ENCODE assay signal across 8 cellular contexts in the genomic region with DNA sequence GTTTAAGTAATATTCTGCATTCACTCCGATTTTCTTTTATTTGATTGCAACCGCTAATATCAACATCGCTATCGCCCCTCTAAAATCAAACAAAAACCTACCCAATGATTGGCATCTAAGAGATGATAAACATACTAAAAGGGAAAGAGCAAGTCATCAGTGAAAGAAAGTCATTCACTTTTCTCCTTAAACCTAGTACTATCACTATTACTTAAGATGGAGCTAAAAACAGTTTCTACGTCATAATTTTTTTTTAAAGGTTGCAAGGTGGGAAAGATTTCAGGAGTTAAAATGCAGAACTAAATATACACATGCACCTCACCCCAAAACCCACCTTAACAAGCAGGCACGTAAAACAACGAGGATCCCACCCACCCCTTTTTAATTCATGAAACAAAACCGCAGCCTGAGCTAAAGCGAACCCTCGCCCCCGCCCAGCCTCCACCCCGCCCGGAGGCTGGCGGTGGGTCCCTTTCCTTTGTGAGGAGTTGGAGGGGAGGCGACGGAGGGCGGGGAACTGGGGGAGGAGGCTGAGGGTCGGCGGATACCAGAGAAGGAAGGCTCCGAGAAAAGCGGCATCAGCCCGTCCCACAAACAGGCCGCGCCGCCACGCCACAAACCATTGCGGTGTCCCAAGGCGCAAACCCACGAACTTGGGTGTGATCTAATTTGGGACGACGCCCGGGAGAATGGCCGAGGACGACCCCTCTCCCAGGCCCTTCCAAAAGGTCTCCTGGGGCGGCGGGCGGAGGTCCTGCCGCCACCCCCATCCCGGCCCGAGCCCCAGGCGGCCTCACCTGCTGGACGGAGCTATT. TPM values are rescaled to one million over a fixed set of nuclear protein-coding genes. Genes with fewer than 3 reads are reported as not detected.
A peak's percentile ranks its signal among the peaks of the same experiment; 100 is the strongest.
DNase-seq lines count a peak whose midpoint lies in the region; ATAC-seq and TF ChIP-seq lines count a peak whose summit lies in the region.

No MANE protein-coding gene starts in this region.

- intact Hi-C loops in activated B cell treated with CpG ODN at 0.5 μM for 24 hours (cut with micrococcal nuclease): loop anchor here (5.0 kb wide), 1 partner anchor 40 kb away; no protein-coding TSS in a partner anchor

- peaks cover 22% of the 10 kb centered on the region for H3K36me3 Mint-ChIP-seq in activated B cell treated with CpG ODN at 0.5 μM for 24 hours (ENCODE audit: low read depth)

- ATAC-seq in GM21576 (IDR thresholded peaks at IDR 0.05; ENCODE audit: unreplicated experiment) (peak; percentile 3), activated B cell treated with CpG ODN at 0.5 μM for 24 hours (ENCODE audit: low read depth) (peak; percentile 6), left lobe of liver (peak; percentile 14)

- no peak for TF ChIP-seq CTCF in activated B cell treated with CpG ODN at 0.5 μM for 24 hours (IDR thresholded peaks at IDR 0.05)

- peaks cover 43% of the 10 kb centered on the region for H3K4me1 Mint-ChIP-seq in activated B cell treated with CpG ODN at 0.5 μM for 24 hours

- H3K9me3 Mint-ChIP-seq in activated B cell treated with CpG ODN at 0.5 μM for 24 hours: peaks cover 2% of the 10 kb centered on the region

- peak overlapping the region; percentile 99 for H3K27ac Mint-ChIP-seq in activated B cell treated with CpG ODN at 0.5 μM for 24 hours

- CTCF ChIA-PET in activated B cell treated with CpG ODN at 0.5 μM for 24 hours (lab: Charles Lee): interaction anchor here (2.9 kb wide), 1 partner anchor 86 kb away, joined by 11 read pairs; no protein-coding TSS in a partner anchor

- DNase-seq in EH (ENCODE audit: low read depth): peak; percentile 42
- DNase-seq in KG1 (lab: John Stamatoyannopoulos, UW): peak; percentile 37
- DNase-seq in activated B cell treated with CpG ODN at 0.5 μM for 24 hours: no peak
- DNase-seq in central memory CD4-positive, alpha-beta T cell: peak; percentile 65
- DNase-seq in left lobe of liver (ENCODE audit: low spot score): no peak
- DNase-seq in stimulated activated CD4-positive, alpha-beta T cell treated with anti-CD3 and anti-CD28 coated beads, Interleukin-4, amount 100 ng/mL, for 24 hours: peak; percentile 72
- DNase-seq in NCI-H2107 treated with DMSO at 0.1 percent for 48 hours (lab: John Stamatoyannopoulos, UW; ENCODE audit: unreplicated experiment): no peak

- no peaks in the 10 kb centered on the region for H3K27me3 Mint-ChIP-seq in activated B cell treated with CpG ODN at 0.5 μM for 24 hours

- POLR2A ChIA-PET in activated B cell treated with CpG ODN at 0.5 μM for 24 hours (lab: Charles Lee): interaction anchor here (0.7 to 3.0 kb wide), 7 partner anchors 11 to 274 kb away, joined by 3 to 29 read pairs (median 14); a partner anchor contains a TSS

- peak overlapping the region; percentile 99 for H3K4me3 Mint-ChIP-seq in activated B cell treated with CpG ODN at 0.5 μM for 24 hours

RNA-seq across cellular contexts. Expression of a gene that starts 0.8 kb away (rescaled TPM):
- 84.4 and 96.8 TPM in 2 replicates for total RNA-seq in activated B cell treated with CpG ODN at 0.5 μM for 24 hours
- 45.9 TPM for total RNA-seq in left lobe of liver

Comparison
In these comparisons a context has a peak if more than half of its experiments do, and no peak if none do; other contexts are left out.
1. DNase-seq: peak in EH (single experiment), KG1 (single experiment), central memory CD4-positive, alpha-beta T cell (single experiment) and stimulated activated CD4-positive, alpha-beta T cell treated with anti-CD3 and anti-CD28 coated beads, Interleukin-4, amount 100 ng/mL, for 24 hours (single experiment); none in activated B cell treated with CpG ODN at 0.5 μM for 24 hours (single experiment), left lobe of liver (single experiment) and NCI-H2107 treated with DMSO at 0.1 percent for 48 hours (single experiment).
2. Peak in every context shown above with its lines, with median percentiles within 50 percentile points of each other: ATAC-seq.